In the genomic region with DNA sequence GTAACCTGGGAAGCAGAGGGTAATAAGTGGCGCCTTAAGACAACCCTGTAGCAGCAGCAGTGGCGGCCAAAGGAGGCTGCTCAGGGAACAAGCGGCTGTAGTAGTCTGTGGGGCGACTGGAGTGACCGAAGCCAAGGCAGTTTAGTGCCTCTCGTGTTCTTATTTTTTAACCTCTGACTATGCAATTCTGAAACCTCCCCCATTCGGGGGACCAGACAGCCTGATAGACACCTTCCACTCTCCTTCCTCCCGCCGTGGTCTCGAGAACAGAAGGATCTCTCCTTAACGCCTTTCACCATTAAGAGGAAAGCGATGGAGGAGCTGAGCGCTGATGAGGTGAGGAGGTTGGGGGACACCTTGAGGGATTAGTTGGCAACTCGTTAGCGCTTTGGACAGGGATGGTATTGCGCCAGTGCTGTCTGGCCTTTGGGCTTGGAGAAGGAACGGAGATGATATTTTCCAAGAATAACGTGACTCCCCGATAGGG, we compare ENCODE assay signal across 1 cellular context.
A peak's percentile ranks its signal among the peaks of the same experiment; 100 is the strongest.
TF ChIP-seq lines count a peak whose summit lies in the region.

No MANE protein-coding gene starts in this region.

TF ChIP-seq in HepG2, 621 proteins besides CTCF, POLR2A, EP300 and RAD21 (continues in another document):
- TF ChIP-seq, protein P1, sequence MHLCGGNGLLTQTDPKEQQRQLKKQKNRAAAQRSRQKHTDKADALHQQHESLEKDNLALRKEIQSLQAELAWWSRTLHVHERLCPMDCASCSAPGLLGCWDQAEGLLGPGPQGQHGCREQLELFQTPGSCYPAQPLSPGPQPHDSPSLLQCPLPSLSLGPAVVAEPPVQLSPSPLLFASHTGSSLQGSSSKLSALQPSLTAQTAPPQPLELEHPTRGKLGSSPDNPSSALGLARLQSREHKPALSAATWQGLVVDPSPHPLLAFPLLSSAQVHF (CRISPR knock-in tag; IDR thresholded peaks at IDR 0.05), result no peak
- TF ChIP-seq ZNF317 (CRISPR knock-in tag; IDR thresholded peaks at IDR 0.05), result peak; percentile 58; the same call in 1 of the 2 replicates
- no peak for TF ChIP-seq ZNF383 (CRISPR knock-in tag; IDR thresholded peaks at IDR 0.05; ENCODE audit: borderline replicate concordance)
- TF ChIP-seq ZFP82 (CRISPR knock-in tag; IDR thresholded peaks at IDR 0.05; ENCODE audit: borderline replicate concordance), result no peak
- no peak for TF ChIP-seq SPEN (CRISPR knock-in tag; IDR thresholded peaks at IDR 0.05; ENCODE audit: low read depth)
- TF ChIP-seq ATF7-NPFF (CRISPR knock-in tag; IDR thresholded peaks at IDR 0.05; ENCODE audit: low read depth), result no peak
- TF ChIP-seq ZNF713 (CRISPR knock-in tag; IDR thresholded peaks at IDR 0.05), result no peak
- TF ChIP-seq, protein P2, sequence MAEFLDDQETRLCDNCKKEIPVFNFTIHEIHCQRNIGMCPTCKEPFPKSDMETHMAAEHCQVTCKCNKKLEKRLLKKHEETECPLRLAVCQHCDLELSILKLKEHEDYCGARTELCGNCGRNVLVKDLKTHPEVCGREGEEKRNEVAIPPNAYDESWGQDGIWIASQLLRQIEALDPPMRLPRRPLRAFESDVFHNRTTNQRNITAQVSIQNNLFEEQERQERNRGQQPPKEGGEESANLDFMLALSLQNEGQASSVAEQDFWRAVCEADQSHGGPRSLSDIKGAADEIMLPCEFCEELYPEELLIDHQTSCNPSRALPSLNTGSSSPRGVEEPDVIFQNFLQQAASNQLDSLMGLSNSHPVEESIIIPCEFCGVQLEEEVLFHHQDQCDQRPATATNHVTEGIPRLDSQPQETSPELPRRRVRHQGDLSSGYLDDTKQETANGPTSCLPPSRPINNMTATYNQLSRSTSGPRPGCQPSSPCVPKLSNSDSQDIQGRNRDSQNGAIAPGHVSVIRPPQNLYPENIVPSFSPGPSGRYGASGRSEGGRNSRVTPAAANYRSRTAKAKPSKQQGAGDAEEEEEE (CRISPR knock-in tag; IDR thresholded peaks at IDR 0.05; ENCODE audit: borderline replicate concordance), result no peak
- TF ChIP-seq, protein P3, sequence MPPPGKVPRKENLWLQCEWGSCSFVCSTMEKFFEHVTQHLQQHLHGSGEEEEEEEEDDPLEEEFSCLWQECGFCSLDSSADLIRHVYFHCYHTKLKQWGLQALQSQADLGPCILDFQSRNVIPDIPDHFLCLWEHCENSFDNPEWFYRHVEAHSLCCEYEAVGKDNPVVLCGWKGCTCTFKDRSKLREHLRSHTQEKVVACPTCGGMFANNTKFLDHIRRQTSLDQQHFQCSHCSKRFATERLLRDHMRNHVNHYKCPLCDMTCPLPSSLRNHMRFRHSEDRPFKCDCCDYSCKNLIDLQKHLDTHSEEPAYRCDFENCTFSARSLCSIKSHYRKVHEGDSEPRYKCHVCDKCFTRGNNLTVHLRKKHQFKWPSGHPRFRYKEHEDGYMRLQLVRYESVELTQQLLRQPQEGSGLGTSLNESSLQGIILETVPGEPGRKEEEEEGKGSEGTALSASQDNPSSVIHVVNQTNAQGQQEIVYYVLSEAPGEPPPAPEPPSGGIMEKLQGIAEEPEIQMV (CRISPR knock-in tag; IDR thresholded peaks at IDR 0.05; ENCODE audit: low read depth), result no peak
- TF ChIP-seq, protein P4, sequence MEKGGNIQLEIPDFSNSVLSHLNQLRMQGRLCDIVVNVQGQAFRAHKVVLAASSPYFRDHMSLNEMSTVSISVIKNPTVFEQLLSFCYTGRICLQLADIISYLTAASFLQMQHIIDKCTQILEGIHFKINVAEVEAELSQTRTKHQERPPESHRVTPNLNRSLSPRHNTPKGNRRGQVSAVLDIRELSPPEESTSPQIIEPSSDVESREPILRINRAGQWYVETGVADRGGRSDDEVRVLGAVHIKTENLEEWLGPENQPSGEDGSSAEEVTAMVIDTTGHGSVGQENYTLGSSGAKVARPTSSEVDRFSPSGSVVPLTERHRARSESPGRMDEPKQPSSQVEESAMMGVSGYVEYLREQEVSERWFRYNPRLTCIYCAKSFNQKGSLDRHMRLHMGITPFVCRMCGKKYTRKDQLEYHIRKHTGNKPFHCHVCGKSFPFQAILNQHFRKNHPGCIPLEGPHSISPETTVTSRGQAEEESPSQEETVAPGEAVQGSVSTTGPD (CRISPR knock-in tag; IDR thresholded peaks at IDR 0.05), result no peak
- TF ChIP-seq ZNF660 (CRISPR knock-in tag; IDR thresholded peaks at IDR 0.05; ENCODE audit: borderline replicate concordance, low read depth), result no peak
- TF ChIP-seq, protein P5, sequence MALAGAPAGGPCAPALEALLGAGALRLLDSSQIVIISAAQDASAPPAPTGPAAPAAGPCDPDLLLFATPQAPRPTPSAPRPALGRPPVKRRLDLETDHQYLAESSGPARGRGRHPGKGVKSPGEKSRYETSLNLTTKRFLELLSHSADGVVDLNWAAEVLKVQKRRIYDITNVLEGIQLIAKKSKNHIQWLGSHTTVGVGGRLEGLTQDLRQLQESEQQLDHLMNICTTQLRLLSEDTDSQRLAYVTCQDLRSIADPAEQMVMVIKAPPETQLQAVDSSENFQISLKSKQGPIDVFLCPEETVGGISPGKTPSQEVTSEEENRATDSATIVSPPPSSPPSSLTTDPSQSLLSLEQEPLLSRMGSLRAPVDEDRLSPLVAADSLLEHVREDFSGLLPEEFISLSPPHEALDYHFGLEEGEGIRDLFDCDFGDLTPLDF (CRISPR knock-in tag; IDR thresholded peaks at IDR 0.05), result no peak
- TF ChIP-seq ZNF775 (CRISPR knock-in tag; IDR thresholded peaks at IDR 0.05; ENCODE audit: borderline replicate concordance), result no peak
- no peak for TF ChIP-seq CBX2 (IDR thresholded peaks at IDR 0.05; ENCODE audit: low read depth, low read length)
- no peak for TF ChIP-seq CBX2 (CRISPR knock-in tag; IDR thresholded peaks at IDR 0.05; ENCODE audit: low read depth)
- TF ChIP-seq, protein P6, sequence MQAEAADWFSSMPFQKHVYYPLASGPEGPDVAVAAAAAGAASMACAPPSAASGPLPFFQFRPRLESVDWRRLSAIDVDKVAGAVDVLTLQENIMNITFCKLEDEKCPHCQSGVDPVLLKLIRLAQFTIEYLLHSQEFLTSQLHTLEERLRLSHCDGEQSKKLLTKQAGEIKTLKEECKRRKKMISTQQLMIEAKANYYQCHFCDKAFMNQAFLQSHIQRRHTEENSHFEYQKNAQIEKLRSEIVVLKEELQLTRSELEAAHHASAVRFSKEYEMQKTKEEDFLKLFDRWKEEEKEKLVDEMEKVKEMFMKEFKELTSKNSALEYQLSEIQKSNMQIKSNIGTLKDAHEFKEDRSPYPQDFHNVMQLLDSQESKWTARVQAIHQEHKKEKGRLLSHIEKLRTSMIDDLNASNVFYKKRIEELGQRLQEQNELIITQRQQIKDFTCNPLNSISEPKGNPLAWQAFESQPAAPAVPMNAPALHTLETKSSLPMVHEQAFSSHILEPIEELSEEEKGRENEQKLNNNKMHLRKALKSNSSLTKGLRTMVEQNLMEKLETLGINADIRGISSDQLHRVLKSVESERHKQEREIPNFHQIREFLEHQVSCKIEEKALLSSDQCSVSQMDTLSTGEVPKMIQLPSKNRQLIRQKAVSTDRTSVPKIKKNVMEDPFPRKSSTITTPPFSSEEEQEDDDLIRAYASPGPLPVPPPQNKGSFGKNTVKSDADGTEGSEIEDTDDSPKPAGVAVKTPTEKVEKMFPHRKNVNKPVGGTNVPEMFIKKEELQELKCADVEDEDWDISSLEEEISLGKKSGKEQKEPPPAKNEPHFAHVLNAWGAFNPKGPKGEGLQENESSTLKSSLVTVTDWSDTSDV (CRISPR knock-in tag; IDR thresholded peaks at IDR 0.05), result no peak
- no peak for TF ChIP-seq TP53 (CRISPR knock-in tag; conservative IDR thresholded peaks at IDR 0.05)
- TF ChIP-seq TBX3 (IDR thresholded peaks at IDR 0.05; ENCODE audit: borderline replicate concordance), result no peak
- TF ChIP-seq ZNF562 (CRISPR knock-in tag; IDR thresholded peaks at IDR 0.05; ENCODE audit: borderline replicate concordance), result no peak
- no peak for TF ChIP-seq DMAP1 (CRISPR knock-in tag; IDR thresholded peaks at IDR 0.05)
- no peak for TF ChIP-seq SP140L (CRISPR knock-in tag; IDR thresholded peaks at IDR 0.05; ENCODE audit: borderline replicate concordance)
- TF ChIP-seq, protein P7, sequence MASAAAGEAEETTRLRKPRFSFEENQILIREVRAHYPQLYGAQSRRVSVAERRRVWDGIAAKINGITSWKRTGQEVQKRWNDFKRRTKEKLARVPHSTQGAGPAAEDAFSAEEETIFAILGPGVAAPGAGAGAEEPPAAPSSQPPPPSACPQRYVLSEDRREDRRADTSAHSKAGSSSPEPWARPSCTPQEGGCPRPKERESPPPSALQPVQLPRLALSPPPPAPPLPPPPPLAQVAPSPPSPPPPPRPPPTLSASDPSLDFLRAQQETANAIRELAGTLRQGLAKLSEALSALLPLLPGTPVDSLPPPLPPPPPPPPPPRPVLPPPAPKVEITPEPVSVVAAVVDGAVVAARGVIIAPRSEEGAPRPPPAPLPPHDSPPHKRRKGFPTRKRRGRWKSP (CRISPR knock-in tag; IDR thresholded peaks at IDR 0.05), result peak; percentile 89
- TF ChIP-seq MAFG (CRISPR knock-in tag; IDR thresholded peaks at IDR 0.05), result no peak
- TF ChIP-seq, protein P8, sequence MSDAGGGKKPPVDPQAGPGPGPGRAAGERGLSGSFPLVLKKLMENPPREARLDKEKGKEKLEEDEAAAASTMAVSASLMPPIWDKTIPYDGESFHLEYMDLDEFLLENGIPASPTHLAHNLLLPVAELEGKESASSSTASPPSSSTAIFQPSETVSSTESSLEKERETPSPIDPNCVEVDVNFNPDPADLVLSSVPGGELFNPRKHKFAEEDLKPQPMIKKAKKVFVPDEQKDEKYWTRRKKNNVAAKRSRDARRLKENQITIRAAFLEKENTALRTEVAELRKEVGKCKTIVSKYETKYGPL (CRISPR knock-in tag; IDR thresholded peaks at IDR 0.05), result no peak
- no peak for TF ChIP-seq DNMT1 (CRISPR knock-in tag; IDR thresholded peaks at IDR 0.05)
- TF ChIP-seq NFKB2 (CRISPR knock-in tag; IDR thresholded peaks at IDR 0.05; ENCODE audit: borderline replicate concordance), result no peak
- peak; percentile 52 for TF ChIP-seq CEBPG (CRISPR knock-in tag; IDR thresholded peaks at IDR 0.05)
- TF ChIP-seq TARDBP (CRISPR knock-in tag; IDR thresholded peaks at IDR 0.05), result no peak; the same call in 1 of the 2 replicates
- TF ChIP-seq ZKSCAN1 (IDR thresholded peaks at IDR 0.05; ENCODE audit: low read length), result no peak
- 0 out of 2 replicates have a peak, but pooled peaks have one; percentile 26 for TF ChIP-seq SSRP1 (CRISPR knock-in tag; IDR thresholded peaks at IDR 0.05)
- peak; percentile 71 for TF ChIP-seq ZNF605 (CRISPR knock-in tag; IDR thresholded peaks at IDR 0.05)
- TF ChIP-seq ZNF709 (CRISPR knock-in tag; IDR thresholded peaks at IDR 0.05), result 0 out of 2 replicates have a peak, but pooled peaks have one; percentile 4
- TF ChIP-seq ZNF24 (IDR thresholded peaks at IDR 0.05), result no peak
- TF ChIP-seq ZBTB38 (CRISPR knock-in tag; IDR thresholded peaks at IDR 0.05), result no peak
- TF ChIP-seq, protein P9, sequence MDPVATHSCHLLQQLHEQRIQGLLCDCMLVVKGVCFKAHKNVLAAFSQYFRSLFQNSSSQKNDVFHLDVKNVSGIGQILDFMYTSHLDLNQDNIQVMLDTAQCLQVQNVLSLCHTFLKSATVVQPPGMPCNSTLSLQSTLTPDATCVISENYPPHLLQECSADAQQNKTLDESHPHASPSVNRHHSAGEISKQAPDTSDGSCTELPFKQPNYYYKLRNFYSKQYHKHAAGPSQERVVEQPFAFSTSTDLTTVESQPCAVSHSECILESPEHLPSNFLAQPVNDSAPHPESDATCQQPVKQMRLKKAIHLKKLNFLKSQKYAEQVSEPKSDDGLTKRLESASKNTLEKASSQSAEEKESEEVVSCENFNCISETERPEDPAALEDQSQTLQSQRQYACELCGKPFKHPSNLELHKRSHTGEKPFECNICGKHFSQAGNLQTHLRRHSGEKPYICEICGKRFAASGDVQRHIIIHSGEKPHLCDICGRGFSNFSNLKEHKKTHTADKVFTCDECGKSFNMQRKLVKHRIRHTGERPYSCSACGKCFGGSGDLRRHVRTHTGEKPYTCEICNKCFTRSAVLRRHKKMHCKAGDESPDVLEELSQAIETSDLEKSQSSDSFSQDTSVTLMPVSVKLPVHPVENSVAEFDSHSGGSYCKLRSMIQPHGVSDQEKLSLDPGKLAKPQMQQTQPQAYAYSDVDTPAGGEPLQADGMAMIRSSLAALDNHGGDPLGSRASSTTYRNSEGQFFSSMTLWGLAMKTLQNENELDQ (CRISPR knock-in tag; IDR thresholded peaks at IDR 0.05; ENCODE audit: borderline replicate concordance), result no peak
- TF ChIP-seq CEBPB (IDR thresholded peaks at IDR 0.05; ENCODE audit: borderline replicate concordance, low read depth, low read length), result peak; percentile 49; the same call in 1 of the 2 replicates
- no peak for TF ChIP-seq REXO4 (CRISPR knock-in tag; IDR thresholded peaks at IDR 0.05; ENCODE audit: borderline replicate concordance)
- TF ChIP-seq SOX13 (IDR thresholded peaks at IDR 0.05), result no peak
- TF ChIP-seq SOX13 (CRISPR knock-in tag; conservative IDR thresholded peaks at IDR 0.05 in 1 of 2, IDR thresholded peaks at IDR 0.05 in 1 of 2), result no peak
- no peak for TF ChIP-seq KLF15 (CRISPR knock-in tag; IDR thresholded peaks at IDR 0.05; ENCODE audit: borderline replicate concordance)
- TF ChIP-seq KDM2A (CRISPR knock-in tag; IDR thresholded peaks at IDR 0.05; ENCODE audit: borderline replicate concordance, low read depth), result 0 out of 2 replicates have a peak, but pooled peaks have one; percentile 18
- no peak for TF ChIP-seq JUND (CRISPR knock-in tag; IDR thresholded peaks at IDR 0.05)
- no peak for TF ChIP-seq NFE2L1 (CRISPR knock-in tag; IDR thresholded peaks at IDR 0.05; ENCODE audit: borderline replicate concordance)
- 0 out of 2 replicates have a peak, but pooled peaks have one; percentile 44 for TF ChIP-seq HDAC1 (CRISPR knock-in tag; IDR thresholded peaks at IDR 0.05)
- TF ChIP-seq ZNF256 (CRISPR knock-in tag; conservative IDR thresholded peaks at IDR 0.05), result 0 out of 2 replicates have a peak, but pooled peaks have one; percentile 6
- TF ChIP-seq SAP130 (CRISPR knock-in tag; IDR thresholded peaks at IDR 0.05; ENCODE audit: low read depth), result peak; percentile 2; the same call in 1 of the 2 replicates
- TF ChIP-seq, protein P10, sequence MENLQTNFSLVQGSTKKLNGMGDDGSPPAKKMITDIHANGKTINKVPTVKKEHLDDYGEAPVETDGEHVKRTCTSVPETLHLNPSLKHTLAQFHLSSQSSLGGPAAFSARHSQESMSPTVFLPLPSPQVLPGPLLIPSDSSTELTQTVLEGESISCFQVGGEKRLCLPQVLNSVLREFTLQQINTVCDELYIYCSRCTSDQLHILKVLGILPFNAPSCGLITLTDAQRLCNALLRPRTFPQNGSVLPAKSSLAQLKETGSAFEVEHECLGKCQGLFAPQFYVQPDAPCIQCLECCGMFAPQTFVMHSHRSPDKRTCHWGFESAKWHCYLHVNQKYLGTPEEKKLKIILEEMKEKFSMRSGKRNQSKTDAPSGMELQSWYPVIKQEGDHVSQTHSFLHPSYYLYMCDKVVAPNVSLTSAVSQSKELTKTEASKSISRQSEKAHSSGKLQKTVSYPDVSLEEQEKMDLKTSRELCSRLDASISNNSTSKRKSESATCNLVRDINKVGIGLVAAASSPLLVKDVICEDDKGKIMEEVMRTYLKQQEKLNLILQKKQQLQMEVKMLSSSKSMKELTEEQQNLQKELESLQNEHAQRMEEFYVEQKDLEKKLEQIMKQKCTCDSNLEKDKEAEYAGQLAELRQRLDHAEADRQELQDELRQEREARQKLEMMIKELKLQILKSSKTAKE (CRISPR knock-in tag; IDR thresholded peaks at IDR 0.05; ENCODE audit: borderline replicate concordance), result no peak
- TF ChIP-seq ZNF510 (CRISPR knock-in tag; IDR thresholded peaks at IDR 0.05; ENCODE audit: low read depth), result no peak
- no peak for TF ChIP-seq ESRRA (CRISPR knock-in tag; IDR thresholded peaks at IDR 0.05; ENCODE audit: low read depth)
- TF ChIP-seq PAX8 (CRISPR knock-in tag; IDR thresholded peaks at IDR 0.05; ENCODE audit: borderline replicate concordance), result no peak
- TF ChIP-seq GPN1 (CRISPR knock-in tag; IDR thresholded peaks at IDR 0.05; ENCODE audit: borderline replicate concordance), result no peak
- TF ChIP-seq NR3C1 (CRISPR knock-in tag; IDR thresholded peaks at IDR 0.05), result no peak
- no peak for TF ChIP-seq NR2F1 (CRISPR knock-in tag; IDR thresholded peaks at IDR 0.05)
- no peak for TF ChIP-seq FOXA3 (CRISPR knock-in tag; IDR thresholded peaks at IDR 0.05)
- TF ChIP-seq KDM1A (CRISPR knock-in tag; IDR thresholded peaks at IDR 0.05), result no peak
